15 cellular contexts compared by ENCODE assay signal in genomic region chr14:59305231-59305630, GRCh38.
DNase-seq lines count a peak whose midpoint lies in the region; FAIRE-seq and TF ChIP-seq lines count a peak whose summit lies in the region.
"Had no signal": no experiment of that assay in that cellular context is flagged by ENCODE, and none has a peak within 500 bp of the region (broad histone marks: within the 10 kb centered on the region; RNA-seq: fewer than 3 reads in every experiment).

No MANE protein-coding gene starts in this region.

- H3F3A ChIP-seq in SK-N-SH (replicated peaks; ENCODE audit: insufficient read depth) = peaks cover 29% of the 10 kb centered on the region

- H3K4me3 ChIP-seq in SK-N-SH (ENCODE audit: low read depth in 2 of 2, low read length in 1 of 2) (no peak overlapping the region), keratinocyte (ENCODE audit: control insufficient read depth in 2 of 3, extremely low read depth in 1 of 3, insufficient read depth in 2 of 3, low read depth in 1 of 3, low read length in 3 of 3) (no peak overlapping the region), WERI-Rb-1 (ENCODE audit: low read depth, low read length) (no peak overlapping the region)
- H3K4me3 ChIP-seq: esophagus squamous epithelium, psoas muscle had no signal

- H3K36me3 ChIP-seq in SK-N-SH (replicated peaks in 1 of 2; ENCODE audit: control insufficient read depth in 1 of 2, insufficient read depth in 2 of 2, low read length in 1 of 2) (no peaks in the 10 kb centered on the region), keratinocyte (ENCODE audit: control insufficient read depth in 2 of 2, extremely low read depth in 1 of 2, insufficient read depth in 2 of 2, low read length in 2 of 2) (no peaks in the 10 kb centered on the region), WERI-Rb-1 (no peaks in the 10 kb centered on the region; the same call in 1 of the 2 replicates)
- H3K36me3 ChIP-seq: esophagus squamous epithelium had no signal

- H2AFZ ChIP-seq in SK-N-SH (ENCODE audit: low read depth) (no peak overlapping the region), keratinocyte (ENCODE audit: control insufficient read depth, low read length) (no peak overlapping the region)

- H3K9me1 ChIP-seq in keratinocyte (ENCODE audit: control insufficient read depth, extremely low read depth, insufficient read depth, low read length) = no peaks in the 10 kb centered on the region

- FAIRE-seq in keratinocyte (lab: Jason Lieb, UNC) = no peak

- H3K27ac ChIP-seq in SK-N-SH (ENCODE audit: low read depth in 2 of 2, low read length in 1 of 2) = peak overlapping the region; percentile 60 to 71; a peak in 3 of 4 replicates
- peak overlapping the region; percentile 47 for H3K27ac ChIP-seq in keratinocyte (ENCODE audit: control insufficient read depth, insufficient read depth, low read length)
- H3K27ac ChIP-seq in temporal lobe (ENCODE audit: low read depth, low read length) = peak overlapping the region; percentile 9
- no peak overlapping the region for H3K27ac ChIP-seq in WERI-Rb-1
- H3K27ac ChIP-seq: psoas muscle had no signal

- H3K9me3 ChIP-seq in SK-N-SH (no peaks in the 10 kb centered on the region), keratinocyte (ENCODE audit: control insufficient read depth, low read depth, low read length) (no peaks in the 10 kb centered on the region), WERI-Rb-1 (ENCODE audit: severe bottlenecking) (no peaks in the 10 kb centered on the region)
- H3K9me3 ChIP-seq: esophagus squamous epithelium, psoas muscle had no signal

- CTCF ChIA-PET in SK-N-SH (lab: Yijun Ruan, JAX) = interaction anchor here (2.1 kb wide), 1 partner anchor 11 kb away, joined by 5 read pairs; no protein-coding TSS in a partner anchor

- peak; percentile 44 for DNase-seq in GM04504 (ENCODE audit: low read depth)
- no peak for DNase-seq in SK-N-SH
- no peak for DNase-seq in keratinocyte (ENCODE audit: low read depth, low spot score)
- DNase-seq in WERI-Rb-1 = no peak
- no peak for DNase-seq in NCI-H345 treated with DMSO at 0.1 percent for 48 hours (lab: John Stamatoyannopoulos, UW; ENCODE audit: unreplicated experiment)
- no peak for DNase-seq in NCI-H2107 (lab: John Stamatoyannopoulos, UW)
- DNase-seq: activated naive CD8-positive, alpha-beta T cell treated with anti-CD3 and anti-CD28 coated beads for 36 hours; activated T-cell treated with anti-CD3 and anti-CD28 coated beads for 4 hours; esophagus squamous epithelium; midbrain; psoas muscle; stimulated activated CD4-positive, alpha-beta T cell treated with anti-CD3 and anti-CD28 coated beads, Interleukin-4, amount 100 ng/mL, for 4 hours; stimulated activated naive CD4-positive, alpha-beta T cell; SW 1271 had no signal

- TF ChIP-seq RAD21 in SK-N-SH (IDR thresholded peaks at IDR 0.05; ENCODE audit: low read length) = no peak

- peaks cover 5 to 25% of the 10 kb centered on the region in 2 experiments for H3K4me1 ChIP-seq in SK-N-SH (ENCODE audit: control insufficient read depth in 1 of 2, insufficient read depth in 2 of 2, low read depth in 1 of 2, low read length in 1 of 2)
- peaks cover 41% of the 10 kb centered on the region for H3K4me1 ChIP-seq in keratinocyte (ENCODE audit: control insufficient read depth, extremely low read depth, insufficient read depth, low read length)

- H4K20me1 ChIP-seq in SK-N-SH (ENCODE audit: insufficient read depth) = no peaks in the 10 kb centered on the region
- H4K20me1 ChIP-seq in keratinocyte (ENCODE audit: control insufficient read depth, extremely low read depth, insufficient read depth, low read length) = no peaks in the 10 kb centered on the region

- peak overlapping the region; percentile 36 for H3K4me2 ChIP-seq in SK-N-SH
- peak overlapping the region; percentile 50 for H3K4me2 ChIP-seq in keratinocyte (ENCODE audit: control insufficient read depth, extremely low read depth, insufficient read depth, low read depth, low read length)

- no peaks in the 10 kb centered on the region for H3K9me2 ChIP-seq in SK-N-SH

- no peak for TF ChIP-seq EP300 in SK-N-SH (IDR thresholded peaks at IDR 0.05; ENCODE audit: borderline replicate concordance in 1 of 2, low read depth in 1 of 2, low read length in 1 of 2)

- H3K27me3 ChIP-seq in SK-N-SH (ENCODE audit: insufficient read depth) (no peaks in the 10 kb centered on the region), keratinocyte (ENCODE audit: control insufficient read depth, extremely low read depth, insufficient read depth, low read length) (no peaks in the 10 kb centered on the region), WERI-Rb-1 (ENCODE audit: insufficient read depth, low read depth, severe bottlenecking) (no peaks in the 10 kb centered on the region)
- H3K27me3 ChIP-seq: esophagus squamous epithelium had no signal

- H3K79me2 ChIP-seq in SK-N-SH (ENCODE audit: insufficient read depth) (no peaks in the 10 kb centered on the region), keratinocyte (ENCODE audit: control insufficient read depth, insufficient read depth, low read length) (peaks cover 7% of the 10 kb centered on the region)

- no peak for TF ChIP-seq CTCF in SK-N-SH (IDR thresholded peaks at IDR 0.05)
- no peak for TF ChIP-seq CTCF in keratinocyte (optimal IDR thresholded peaks at IDR 0.05 in 1 of 3, IDR thresholded peaks at IDR 0.05 in 1 of 3, conservative IDR thresholded peaks at IDR 0.05 in 1 of 3; ENCODE audit: extremely low read depth in 1 of 3, insufficient read depth in 2 of 3, low read length in 3 of 3)
- TF ChIP-seq CTCF in WERI-Rb-1 (IDR thresholded peaks at IDR 0.05; ENCODE audit: low read depth, low read length) = no peak

- H3K9ac ChIP-seq in SK-N-SH (peak overlapping the region; percentile 26; the same call in 1 of the 2 replicates), keratinocyte (ENCODE audit: control insufficient read depth, extremely low read depth, insufficient read depth, low read length) (no peak overlapping the region)

- dilution Hi-C loops in keratinocyte (cut with MboI; ENCODE audit: extremely low pct_ligation_motif_present, low sequenced_read_pairs) = no loop called here

- POLR2A ChIA-PET in SK-N-SH (lab: Yijun Ruan, JAX) = no interaction called here

TF ChIP-seq in SK-N-SH, 30 proteins besides CTCF, POLR2A, EP300 and RAD21:
- no peak for TF ChIP-seq RXRA (IDR thresholded peaks at IDR 0.05; ENCODE audit: borderline replicate concordance, low read depth)
- TF ChIP-seq TCF12 (IDR thresholded peaks at IDR 0.05) = peak; percentile 79
- TF ChIP-seq TEAD4 (IDR thresholded peaks at IDR 0.05; ENCODE audit: borderline replicate concordance, insufficient read depth) = no peak
- peak; percentile 32; the same call in 1 of the 2 replicates for TF ChIP-seq PBX3 (IDR thresholded peaks at IDR 0.05)
- no peak for TF ChIP-seq IRF3 (IDR thresholded peaks at IDR 0.05; ENCODE audit: low read depth, low read length)
- TF ChIP-seq NFIC (IDR thresholded peaks at IDR 0.05; ENCODE audit: borderline replicate concordance) = peak; percentile 26; the same call in 1 of the 2 replicates
- TF ChIP-seq REST (IDR thresholded peaks at IDR 0.05; ENCODE audit: low read depth, low read length) = no peak
- TF ChIP-seq RFX5 (IDR thresholded peaks at IDR 0.05; ENCODE audit: low read length) = no peak
- TF ChIP-seq MXI1 (IDR thresholded peaks at IDR 0.05; ENCODE audit: low read depth, low read length) = no peak
